In the genomic region with DNA sequence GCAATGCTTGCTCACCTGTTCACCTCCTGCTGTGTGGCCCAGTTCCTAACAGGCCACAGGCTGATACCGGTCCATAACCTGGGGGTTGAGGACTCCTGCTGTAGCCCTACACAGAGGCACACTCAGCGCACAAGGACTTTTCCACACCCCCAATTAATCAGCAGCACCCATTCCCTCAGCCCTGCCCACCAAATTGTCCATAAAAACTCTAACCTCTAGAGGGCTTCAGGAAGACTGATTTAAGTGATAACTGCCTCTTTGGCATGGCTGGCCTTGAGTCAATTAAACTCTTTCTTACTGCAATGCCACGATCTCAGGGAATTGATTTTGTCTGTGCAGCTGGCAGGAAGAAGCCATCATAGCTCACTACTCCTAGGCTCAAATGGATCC, we compare ENCODE assay signal across 1 cellular context.
A peak's percentile ranks its signal among the peaks of the same experiment; 100 is the strongest.
TF ChIP-seq lines count a peak whose summit lies in the region.

No MANE protein-coding gene starts in this region.

TF ChIP-seq in K562, 482 proteins besides CTCF, POLR2A, EP300 and RAD21 (continued from another document and continues in another):
- TF ChIP-seq ZFP1 (CRISPR knock-in tag; IDR thresholded peaks at IDR 0.05): no peak
- TF ChIP-seq ZZZ3 (IDR thresholded peaks at IDR 0.05): no peak
- TF ChIP-seq SRSF1 (IDR thresholded peaks at IDR 0.05; ENCODE audit: low read depth, low read length): no peak
- TF ChIP-seq, protein P1, sequence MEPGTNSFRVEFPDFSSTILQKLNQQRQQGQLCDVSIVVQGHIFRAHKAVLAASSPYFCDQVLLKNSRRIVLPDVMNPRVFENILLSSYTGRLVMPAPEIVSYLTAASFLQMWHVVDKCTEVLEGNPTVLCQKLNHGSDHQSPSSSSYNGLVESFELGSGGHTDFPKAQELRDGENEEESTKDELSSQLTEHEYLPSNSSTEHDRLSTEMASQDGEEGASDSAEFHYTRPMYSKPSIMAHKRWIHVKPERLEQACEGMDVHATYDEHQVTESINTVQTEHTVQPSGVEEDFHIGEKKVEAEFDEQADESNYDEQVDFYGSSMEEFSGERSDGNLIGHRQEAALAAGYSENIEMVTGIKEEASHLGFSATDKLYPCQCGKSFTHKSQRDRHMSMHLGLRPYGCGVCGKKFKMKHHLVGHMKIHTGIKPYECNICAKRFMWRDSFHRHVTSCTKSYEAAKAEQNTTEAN (CRISPR knock-in tag; IDR thresholded peaks at IDR 0.05): no peak
- TF ChIP-seq SUPT5H (IDR thresholded peaks at IDR 0.05): no peak
- no peak for TF ChIP-seq ZNF146 (CRISPR knock-in tag; IDR thresholded peaks at IDR 0.05; ENCODE audit: unreplicated experiment)
- no peak for TF ChIP-seq NEUROD1 (IDR thresholded peaks at IDR 0.05; ENCODE audit: borderline replicate concordance, low read depth, low read length, partially characterized antibody)
- TF ChIP-seq, protein P2, sequence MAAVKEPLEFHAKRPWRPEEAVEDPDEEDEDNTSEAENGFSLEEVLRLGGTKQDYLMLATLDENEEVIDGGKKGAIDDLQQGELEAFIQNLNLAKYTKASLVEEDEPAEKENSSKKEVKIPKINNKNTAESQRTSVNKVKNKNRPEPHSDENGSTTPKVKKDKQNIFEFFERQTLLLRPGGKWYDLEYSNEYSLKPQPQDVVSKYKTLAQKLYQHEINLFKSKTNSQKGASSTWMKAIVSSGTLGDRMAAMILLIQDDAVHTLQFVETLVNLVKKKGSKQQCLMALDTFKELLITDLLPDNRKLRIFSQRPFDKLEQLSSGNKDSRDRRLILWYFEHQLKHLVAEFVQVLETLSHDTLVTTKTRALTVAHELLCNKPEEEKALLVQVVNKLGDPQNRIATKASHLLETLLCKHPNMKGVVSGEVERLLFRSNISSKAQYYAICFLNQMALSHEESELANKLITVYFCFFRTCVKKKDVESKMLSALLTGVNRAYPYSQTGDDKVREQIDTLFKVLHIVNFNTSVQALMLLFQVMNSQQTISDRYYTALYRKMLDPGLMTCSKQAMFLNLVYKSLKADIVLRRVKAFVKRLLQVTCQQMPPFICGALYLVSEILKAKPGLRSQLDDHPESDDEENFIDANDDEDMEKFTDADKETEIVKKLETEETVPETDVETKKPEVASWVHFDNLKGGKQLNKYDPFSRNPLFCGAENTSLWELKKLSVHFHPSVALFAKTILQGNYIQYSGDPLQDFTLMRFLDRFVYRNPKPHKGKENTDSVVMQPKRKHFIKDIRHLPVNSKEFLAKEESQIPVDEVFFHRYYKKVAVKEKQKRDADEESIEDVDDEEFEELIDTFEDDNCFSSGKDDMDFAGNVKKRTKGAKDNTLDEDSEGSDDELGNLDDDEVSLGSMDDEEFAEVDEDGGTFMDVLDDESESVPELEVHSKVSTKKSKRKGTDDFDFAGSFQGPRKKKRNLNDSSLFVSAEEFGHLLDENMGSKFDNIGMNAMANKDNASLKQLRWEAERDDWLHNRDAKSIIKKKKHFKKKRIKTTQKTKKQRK (IDR thresholded peaks at IDR 0.05; ENCODE audit: borderline replicate concordance, low read depth, low read length): no peak
- TF ChIP-seq CBFA2T2 (conservative IDR thresholded peaks at IDR 0.05): no peak
- TF ChIP-seq MTA3 (IDR thresholded peaks at IDR 0.05; ENCODE audit: borderline replicate concordance): 0 out of 2 replicates have a peak, but pooled peaks have one; percentile 50
- TF ChIP-seq MTA1 (IDR thresholded peaks at IDR 0.05; ENCODE audit: borderline replicate concordance): no peak
- TF ChIP-seq ZKSCAN1 (IDR thresholded peaks at IDR 0.05; ENCODE audit: low read depth, low read length): no peak
- TF ChIP-seq, protein P3, sequence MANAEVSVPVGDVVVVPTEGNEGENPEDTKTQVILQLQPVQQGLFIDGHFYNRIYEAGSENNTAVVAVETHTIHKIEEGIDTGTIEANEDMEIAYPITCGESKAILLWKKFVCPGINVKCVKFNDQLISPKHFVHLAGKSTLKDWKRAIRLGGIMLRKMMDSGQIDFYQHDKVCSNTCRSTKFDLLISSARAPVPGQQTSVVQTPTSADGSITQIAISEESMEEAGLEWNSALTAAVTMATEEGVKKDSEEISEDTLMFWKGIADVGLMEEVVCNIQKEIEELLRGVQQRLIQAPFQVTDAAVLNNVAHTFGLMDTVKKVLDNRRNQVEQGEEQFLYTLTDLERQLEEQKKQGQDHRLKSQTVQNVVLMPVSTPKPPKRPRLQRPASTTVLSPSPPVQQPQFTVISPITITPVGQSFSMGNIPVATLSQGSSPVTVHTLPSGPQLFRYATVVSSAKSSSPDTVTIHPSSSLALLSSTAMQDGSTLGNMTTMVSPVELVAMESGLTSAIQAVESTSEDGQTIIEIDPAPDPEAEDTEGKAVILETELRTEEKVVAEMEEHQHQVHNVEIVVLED (CRISPR knock-in tag; IDR thresholded peaks at IDR 0.05): 0 out of 2 replicates have a peak, but pooled peaks have one; percentile 27
- TF ChIP-seq, protein P4, sequence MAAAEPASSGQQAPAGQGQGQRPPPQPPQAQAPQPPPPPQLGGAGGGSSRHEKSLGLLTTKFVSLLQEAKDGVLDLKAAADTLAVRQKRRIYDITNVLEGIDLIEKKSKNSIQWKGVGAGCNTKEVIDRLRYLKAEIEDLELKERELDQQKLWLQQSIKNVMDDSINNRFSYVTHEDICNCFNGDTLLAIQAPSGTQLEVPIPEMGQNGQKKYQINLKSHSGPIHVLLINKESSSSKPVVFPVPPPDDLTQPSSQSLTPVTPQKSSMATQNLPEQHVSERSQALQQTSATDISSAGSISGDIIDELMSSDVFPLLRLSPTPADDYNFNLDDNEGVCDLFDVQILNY (CRISPR knock-in tag; IDR thresholded peaks at IDR 0.05): no peak
- TF ChIP-seq NBN (IDR thresholded peaks at IDR 0.05; ENCODE audit: low read depth): no peak
- TF ChIP-seq MEF2D (tag; conservative IDR thresholded peaks at IDR 0.05; ENCODE audit: low read depth): no peak
- TF ChIP-seq, protein P5, sequence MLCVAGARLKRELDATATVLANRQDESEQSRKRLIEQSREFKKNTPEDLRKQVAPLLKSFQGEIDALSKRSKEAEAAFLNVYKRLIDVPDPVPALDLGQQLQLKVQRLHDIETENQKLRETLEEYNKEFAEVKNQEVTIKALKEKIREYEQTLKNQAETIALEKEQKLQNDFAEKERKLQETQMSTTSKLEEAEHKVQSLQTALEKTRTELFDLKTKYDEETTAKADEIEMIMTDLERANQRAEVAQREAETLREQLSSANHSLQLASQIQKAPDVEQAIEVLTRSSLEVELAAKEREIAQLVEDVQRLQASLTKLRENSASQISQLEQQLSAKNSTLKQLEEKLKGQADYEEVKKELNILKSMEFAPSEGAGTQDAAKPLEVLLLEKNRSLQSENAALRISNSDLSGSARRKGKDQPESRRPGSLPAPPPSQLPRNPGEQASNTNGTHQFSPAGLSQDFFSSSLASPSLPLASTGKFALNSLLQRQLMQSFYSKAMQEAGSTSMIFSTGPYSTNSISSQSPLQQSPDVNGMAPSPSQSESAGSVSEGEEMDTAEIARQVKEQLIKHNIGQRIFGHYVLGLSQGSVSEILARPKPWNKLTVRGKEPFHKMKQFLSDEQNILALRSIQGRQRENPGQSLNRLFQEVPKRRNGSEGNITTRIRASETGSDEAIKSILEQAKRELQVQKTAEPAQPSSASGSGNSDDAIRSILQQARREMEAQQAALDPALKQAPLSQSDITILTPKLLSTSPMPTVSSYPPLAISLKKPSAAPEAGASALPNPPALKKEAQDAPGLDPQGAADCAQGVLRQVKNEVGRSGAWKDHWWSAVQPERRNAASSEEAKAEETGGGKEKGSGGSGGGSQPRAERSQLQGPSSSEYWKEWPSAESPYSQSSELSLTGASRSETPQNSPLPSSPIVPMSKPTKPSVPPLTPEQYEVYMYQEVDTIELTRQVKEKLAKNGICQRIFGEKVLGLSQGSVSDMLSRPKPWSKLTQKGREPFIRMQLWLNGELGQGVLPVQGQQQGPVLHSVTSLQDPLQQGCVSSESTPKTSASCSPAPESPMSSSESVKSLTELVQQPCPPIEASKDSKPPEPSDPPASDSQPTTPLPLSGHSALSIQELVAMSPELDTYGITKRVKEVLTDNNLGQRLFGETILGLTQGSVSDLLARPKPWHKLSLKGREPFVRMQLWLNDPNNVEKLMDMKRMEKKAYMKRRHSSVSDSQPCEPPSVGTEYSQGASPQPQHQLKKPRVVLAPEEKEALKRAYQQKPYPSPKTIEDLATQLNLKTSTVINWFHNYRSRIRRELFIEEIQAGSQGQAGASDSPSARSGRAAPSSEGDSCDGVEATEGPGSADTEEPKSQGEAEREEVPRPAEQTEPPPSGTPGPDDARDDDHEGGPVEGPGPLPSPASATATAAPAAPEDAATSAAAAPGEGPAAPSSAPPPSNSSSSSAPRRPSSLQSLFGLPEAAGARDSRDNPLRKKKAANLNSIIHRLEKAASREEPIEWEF (CRISPR knock-in tag; IDR thresholded peaks at IDR 0.05): no peak
- TF ChIP-seq CBX2 (IDR thresholded peaks at IDR 0.05; ENCODE audit: insufficient read depth, low read length, poor library complexity, severe bottlenecking): no peak
- TF ChIP-seq, protein P6, sequence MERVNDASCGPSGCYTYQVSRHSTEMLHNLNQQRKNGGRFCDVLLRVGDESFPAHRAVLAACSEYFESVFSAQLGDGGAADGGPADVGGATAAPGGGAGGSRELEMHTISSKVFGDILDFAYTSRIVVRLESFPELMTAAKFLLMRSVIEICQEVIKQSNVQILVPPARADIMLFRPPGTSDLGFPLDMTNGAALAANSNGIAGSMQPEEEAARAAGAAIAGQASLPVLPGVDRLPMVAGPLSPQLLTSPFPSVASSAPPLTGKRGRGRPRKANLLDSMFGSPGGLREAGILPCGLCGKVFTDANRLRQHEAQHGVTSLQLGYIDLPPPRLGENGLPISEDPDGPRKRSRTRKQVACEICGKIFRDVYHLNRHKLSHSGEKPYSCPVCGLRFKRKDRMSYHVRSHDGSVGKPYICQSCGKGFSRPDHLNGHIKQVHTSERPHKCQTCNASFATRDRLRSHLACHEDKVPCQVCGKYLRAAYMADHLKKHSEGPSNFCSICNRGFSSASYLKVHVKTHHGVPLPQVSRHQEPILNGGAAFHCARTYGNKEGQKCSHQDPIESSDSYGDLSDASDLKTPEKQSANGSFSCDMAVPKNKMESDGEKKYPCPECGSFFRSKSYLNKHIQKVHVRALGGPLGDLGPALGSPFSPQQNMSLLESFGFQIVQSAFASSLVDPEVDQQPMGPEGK (CRISPR knock-in tag; IDR thresholded peaks at IDR 0.05; ENCODE audit: borderline replicate concordance): peak; percentile 38; the same call in 1 of the 2 replicates
- no peak for TF ChIP-seq TBL1XR1 (IDR thresholded peaks at IDR 0.05; ENCODE audit: low read length in 2 of 2)
- TF ChIP-seq, protein P7, sequence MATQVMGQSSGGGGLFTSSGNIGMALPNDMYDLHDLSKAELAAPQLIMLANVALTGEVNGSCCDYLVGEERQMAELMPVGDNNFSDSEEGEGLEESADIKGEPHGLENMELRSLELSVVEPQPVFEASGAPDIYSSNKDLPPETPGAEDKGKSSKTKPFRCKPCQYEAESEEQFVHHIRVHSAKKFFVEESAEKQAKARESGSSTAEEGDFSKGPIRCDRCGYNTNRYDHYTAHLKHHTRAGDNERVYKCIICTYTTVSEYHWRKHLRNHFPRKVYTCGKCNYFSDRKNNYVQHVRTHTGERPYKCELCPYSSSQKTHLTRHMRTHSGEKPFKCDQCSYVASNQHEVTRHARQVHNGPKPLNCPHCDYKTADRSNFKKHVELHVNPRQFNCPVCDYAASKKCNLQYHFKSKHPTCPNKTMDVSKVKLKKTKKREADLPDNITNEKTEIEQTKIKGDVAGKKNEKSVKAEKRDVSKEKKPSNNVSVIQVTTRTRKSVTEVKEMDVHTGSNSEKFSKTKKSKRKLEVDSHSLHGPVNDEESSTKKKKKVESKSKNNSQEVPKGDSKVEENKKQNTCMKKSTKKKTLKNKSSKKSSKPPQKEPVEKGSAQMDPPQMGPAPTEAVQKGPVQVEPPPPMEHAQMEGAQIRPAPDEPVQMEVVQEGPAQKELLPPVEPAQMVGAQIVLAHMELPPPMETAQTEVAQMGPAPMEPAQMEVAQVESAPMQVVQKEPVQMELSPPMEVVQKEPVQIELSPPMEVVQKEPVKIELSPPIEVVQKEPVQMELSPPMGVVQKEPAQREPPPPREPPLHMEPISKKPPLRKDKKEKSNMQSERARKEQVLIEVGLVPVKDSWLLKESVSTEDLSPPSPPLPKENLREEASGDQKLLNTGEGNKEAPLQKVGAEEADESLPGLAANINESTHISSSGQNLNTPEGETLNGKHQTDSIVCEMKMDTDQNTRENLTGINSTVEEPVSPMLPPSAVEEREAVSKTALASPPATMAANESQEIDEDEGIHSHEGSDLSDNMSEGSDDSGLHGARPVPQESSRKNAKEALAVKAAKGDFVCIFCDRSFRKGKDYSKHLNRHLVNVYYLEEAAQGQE (CRISPR knock-in tag; IDR thresholded peaks at IDR 0.05; ENCODE audit: low read depth): no peak
- no peak for TF ChIP-seq SAP30 (IDR thresholded peaks at IDR 0.05; ENCODE audit: borderline replicate concordance, insufficient read depth, low read depth, low read length, poor library complexity, severe bottlenecking)
- no peak for TF ChIP-seq DDX20 (tag; IDR thresholded peaks at IDR 0.05; ENCODE audit: low read depth)
- TF ChIP-seq FOXJ2 (tag; IDR thresholded peaks at IDR 0.05): no peak; the same call in 1 of the 2 replicates
- TF ChIP-seq MAFF (IDR thresholded peaks at IDR 0.05; ENCODE audit: low read length): no peak
- TF ChIP-seq, protein P8, sequence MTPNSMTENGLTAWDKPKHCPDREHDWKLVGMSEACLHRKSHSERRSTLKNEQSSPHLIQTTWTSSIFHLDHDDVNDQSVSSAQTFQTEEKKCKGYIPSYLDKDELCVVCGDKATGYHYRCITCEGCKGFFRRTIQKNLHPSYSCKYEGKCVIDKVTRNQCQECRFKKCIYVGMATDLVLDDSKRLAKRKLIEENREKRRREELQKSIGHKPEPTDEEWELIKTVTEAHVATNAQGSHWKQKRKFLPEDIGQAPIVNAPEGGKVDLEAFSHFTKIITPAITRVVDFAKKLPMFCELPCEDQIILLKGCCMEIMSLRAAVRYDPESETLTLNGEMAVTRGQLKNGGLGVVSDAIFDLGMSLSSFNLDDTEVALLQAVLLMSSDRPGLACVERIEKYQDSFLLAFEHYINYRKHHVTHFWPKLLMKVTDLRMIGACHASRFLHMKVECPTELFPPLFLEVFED (CRISPR knock-in tag; conservative IDR thresholded peaks at IDR 0.05): no peak
- TF ChIP-seq, protein P9, sequence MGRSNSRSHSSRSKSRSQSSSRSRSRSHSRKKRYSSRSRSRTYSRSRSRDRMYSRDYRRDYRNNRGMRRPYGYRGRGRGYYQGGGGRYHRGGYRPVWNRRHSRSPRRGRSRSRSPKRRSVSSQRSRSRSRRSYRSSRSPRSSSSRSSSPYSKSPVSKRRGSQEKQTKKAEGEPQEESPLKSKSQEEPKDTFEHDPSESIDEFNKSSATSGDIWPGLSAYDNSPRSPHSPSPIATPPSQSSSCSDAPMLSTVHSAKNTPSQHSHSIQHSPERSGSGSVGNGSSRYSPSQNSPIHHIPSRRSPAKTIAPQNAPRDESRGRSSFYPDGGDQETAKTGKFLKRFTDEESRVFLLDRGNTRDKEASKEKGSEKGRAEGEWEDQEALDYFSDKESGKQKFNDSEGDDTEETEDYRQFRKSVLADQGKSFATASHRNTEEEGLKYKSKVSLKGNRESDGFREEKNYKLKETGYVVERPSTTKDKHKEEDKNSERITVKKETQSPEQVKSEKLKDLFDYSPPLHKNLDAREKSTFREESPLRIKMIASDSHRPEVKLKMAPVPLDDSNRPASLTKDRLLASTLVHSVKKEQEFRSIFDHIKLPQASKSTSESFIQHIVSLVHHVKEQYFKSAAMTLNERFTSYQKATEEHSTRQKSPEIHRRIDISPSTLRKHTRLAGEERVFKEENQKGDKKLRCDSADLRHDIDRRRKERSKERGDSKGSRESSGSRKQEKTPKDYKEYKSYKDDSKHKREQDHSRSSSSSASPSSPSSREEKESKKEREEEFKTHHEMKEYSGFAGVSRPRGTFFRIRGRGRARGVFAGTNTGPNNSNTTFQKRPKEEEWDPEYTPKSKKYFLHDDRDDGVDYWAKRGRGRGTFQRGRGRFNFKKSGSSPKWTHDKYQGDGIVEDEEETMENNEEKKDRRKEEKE (IDR thresholded peaks at IDR 0.05; ENCODE audit: borderline replicate concordance in 1 of 2, control insufficient read depth in 1 of 2, low read depth in 2 of 2, low read length in 1 of 2): no peak
- TF ChIP-seq ELF2 (CRISPR knock-in tag; IDR thresholded peaks at IDR 0.05): peak; percentile 58; the same call in 1 of the 2 replicates
- TF ChIP-seq L3MBTL2 (IDR thresholded peaks at IDR 0.05): no peak
